Comparison of ENCODE assay signal across 27 cellular contexts in the genomic region with DNA sequence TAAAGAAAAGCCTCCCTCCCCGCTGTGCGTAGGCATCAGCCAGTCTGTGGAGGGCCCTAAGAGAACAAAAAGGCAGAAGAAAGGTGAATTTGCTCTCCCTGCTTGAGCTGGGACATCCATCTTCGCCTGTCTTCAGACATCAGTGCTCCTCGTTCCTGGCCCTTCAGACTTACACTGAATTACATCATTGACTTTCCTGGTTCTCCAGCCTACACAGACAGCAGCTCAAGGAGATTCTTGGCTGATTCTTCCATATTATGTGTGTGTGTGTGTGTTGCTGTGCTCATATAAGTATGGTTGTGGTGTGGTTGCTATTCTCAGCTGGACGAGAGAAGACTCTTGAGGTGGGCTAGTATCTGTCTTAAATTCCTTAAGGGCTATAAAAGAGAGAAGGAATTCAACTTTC. TPM values are rescaled to one million over a fixed set of nuclear protein-coding genes. Genes with fewer than 3 reads are reported as not detected.
DNase-seq lines count a peak whose midpoint lies in the region; ATAC-seq, FAIRE-seq and TF ChIP-seq lines count a peak whose summit lies in the region.
"Had no signal": no experiment of that assay in that cellular context is flagged by ENCODE, and none has a peak within 500 bp of the region (broad histone marks: within the 10 kb centered on the region; RNA-seq: fewer than 3 reads in every experiment).

No MANE protein-coding gene starts in this region.

- H3K27me3 ChIP-seq in breast epithelium: peaks cover 0 to 7% of the 10 kb centered on the region in 2 donors
- H3K27me3 ChIP-seq in K562 (ENCODE audit: control insufficient read depth in 2 of 2, insufficient read depth in 2 of 2, low read length in 2 of 2): no peaks in the 10 kb centered on the region
- H3K27me3 ChIP-seq: neutrophil, tibial artery had no signal

- H2AFZ ChIP-seq in K562 (ENCODE audit: low read depth, low read length): peak overlapping the region; percentile 68; the same call in 1 of the 2 replicates

- no peak for TF ChIP-seq POLR2A in breast epithelium (IDR thresholded peaks at IDR 0.05)
- TF ChIP-seq POLR2A in K562 (conservative IDR thresholded peaks at IDR 0.05): no peak

- BruUV-seq in MCF 10A (replicated peaks; lab: Mats Ljungman, UMichigan): no TSS peak
- no TSS peak for BruUV-seq in K562 (replicated peaks; lab: Mats Ljungman, UMichigan)

- H3K36me3 ChIP-seq in breast epithelium: no peaks in the 10 kb centered on the region
- H3K36me3 ChIP-seq in K562 (ENCODE audit: control insufficient read depth, insufficient read depth, low read length): no peaks in the 10 kb centered on the region
- no peaks in the 10 kb centered on the region for H3K36me3 ChIP-seq in mucosa of descending colon (ENCODE audit: low read depth)
- H3K36me3 ChIP-seq: neutrophil, tibial artery had no signal

- in situ Hi-C loops in K562 (cut with MboI): no loop called here

- H3K36me3 Mint-ChIP-seq in MCF 10A (ENCODE audit: insufficient read depth, unreplicated experiment): no peaks in the 10 kb centered on the region
- H3K36me3 Mint-ChIP-seq: T-cell had no signal

- ATAC-seq in K562 (peak; percentile 80), mucosa of descending colon (peak; percentile 15)
- ATAC-seq: activated T-cell treated with anti-CD3 and anti-CD28 coated beads, Interleukin-2, amount 50 U/mL, for 4 hours; T-cell had no signal

- peaks cover 6% of the 10 kb centered on the region for H3K9me3 Mint-ChIP-seq in MCF 10A (ENCODE audit: unreplicated experiment)
- H3K9me3 Mint-ChIP-seq: activated T-cell treated with anti-CD3 and anti-CD28 coated beads, Interleukin-2, amount 50 U/mL, for 4 hours; stimulated activated naive CD8-positive, alpha-beta T cell treated with anti-CD3 and anti-CD28 coated beads, Interleukin-15, Interleukin-2, amounts not matched to agents 100 ng/mL and 50 ng/mL, for 24 hours had no signal

- H3K9me1 ChIP-seq in K562 (ENCODE audit: control insufficient read depth, insufficient read depth, low read length): no peaks in the 10 kb centered on the region

- no peak overlapping the region for H3K4me3 Mint-ChIP-seq in MCF 10A (ENCODE audit: unreplicated experiment)
- H3K4me3 Mint-ChIP-seq: activated naive CD4-positive, alpha-beta T cell treated with anti-CD3 and anti-CD28 coated beads for 36 hours; activated T-cell treated with anti-CD3 and anti-CD28 coated beads, Interleukin-2, amount 50 U/mL, for 4 hours; B cell; stimulated activated naive CD8-positive, alpha-beta T cell treated with anti-CD3 and anti-CD28 coated beads, Interleukin-15, Interleukin-2, amounts not matched to agents 100 ng/mL and 50 ng/mL, for 24 hours; T-cell had no signal

- peak overlapping the region; percentile 25; the same call in 1 of the 2 replicates for H3K4me2 ChIP-seq in K562 (ENCODE audit: insufficient read depth, low read length)

- H3K4me1 Mint-ChIP-seq in MCF 10A (ENCODE audit: insufficient read depth, unreplicated experiment): peaks cover 11% of the 10 kb centered on the region
- H3K4me1 Mint-ChIP-seq: B cell, T-cell had no signal

- H3K4me3 ChIP-seq in breast epithelium (no peak overlapping the region), K562 (no peak overlapping the region), mucosa of descending colon (no peak overlapping the region)
- H3K4me3 ChIP-seq: tibial artery had no signal

- DNase-seq in MCF 10A (ENCODE audit: unreplicated experiment) (no peak), breast epithelium (ENCODE audit: low spot score in 2 of 2) (no peak), K562 (ENCODE audit: extremely low read depth in 1 of 4, low spot score in 3 of 4) (no peak), mucosa of descending colon (no peak), NCI-H2227 (lab: John Stamatoyannopoulos, UW; ENCODE audit: unreplicated experiment) (no peak), head of caudate nucleus (no peak), HPDE6-E6E7 (ENCODE audit: extremely low spot score) (no peak)
- DNase-seq in stimulated activated CD4-positive, alpha-beta T cell treated with anti-CD3 and anti-CD28 coated beads, Interleukin-2, amount 100 ng/mL, for 24 hours: no peak
- DNase-seq: 8988T; activated CD8-positive, alpha-beta memory T cell treated with anti-CD3 and anti-CD28 coated beads for 24 hours; activated naive CD4-positive, alpha-beta T cell treated with anti-CD3 and anti-CD28 coated beads for 36 hours; activated T-cell treated with anti-CD3 and anti-CD28 coated beads, Interleukin-2, amount 50 U/mL, for 4 hours; amygdala; central memory CD4-positive, alpha-beta T cell; DND-41; foreskin melanocyte; KBM-7; NCI-H774; retina; SHP77 treated with DMSO at 0.1 percent for 48 hours; stimulated activated CD4-positive, alpha-beta T cell treated with anti-CD3 and anti-CD28 coated beads, Interleukin-4, amount 100 ng/mL, for 4 hours; T-cell; tibial artery had no signal

- POLR2A ChIA-PET in MCF 10A (lab: Yijun Ruan, JAX): interaction anchor here (0.6 to 1.1 kb wide), 2 partner anchors 10 to 85 kb away, joined by 3 read pairs; no protein-coding TSS in a partner anchor
- POLR2A ChIA-PET in K562 (lab: Yijun Ruan, JAX): interaction anchor here (0.9 to 1.5 kb wide), 4 partner anchors 12 to 34 kb away, joined by 3 to 5 read pairs (median 3); no protein-coding TSS in a partner anchor

- H3K27me3 Mint-ChIP-seq in MCF 10A (ENCODE audit: insufficient read depth, unreplicated experiment): no peaks in the 10 kb centered on the region
- H3K27me3 Mint-ChIP-seq: B cell; stimulated activated naive CD8-positive, alpha-beta T cell treated with anti-CD3 and anti-CD28 coated beads, Interleukin-15, Interleukin-2, amounts not matched to agents 100 ng/mL and 50 ng/mL, for 24 hours had no signal

- TF ChIP-seq EP300 in K562 (IDR thresholded peaks at IDR 0.05; ENCODE audit: low read length): no peak; the same call in 1 of the 2 replicates

- TF ChIP-seq CTCF in MCF 10A (IDR thresholded peaks at IDR 0.05; ENCODE audit: unreplicated experiment) (no peak), breast epithelium (IDR thresholded peaks at IDR 0.05) (no peak), K562 (IDR thresholded peaks at IDR 0.05 in 2 of 3, conservative IDR thresholded peaks at IDR 0.05 in 1 of 3; ENCODE audit: insufficient read depth in 2 of 3, low read depth in 1 of 3, low read length in 3 of 3) (no peak), mucosa of descending colon (IDR thresholded peaks at IDR 0.05) (no peak)

- intact Hi-C loops in MCF 10A (cut with micrococcal nuclease) (no loop called here), breast epithelium (cut with DNase I; ENCODE audit: low total_unique reads) (no loop called here), K562 (cut with micrococcal nuclease) (no loop called here), mucosa of descending colon (cut with DNase I, micrococcal nuclease) (no loop called here), head of caudate nucleus (cut with DNase I) (no loop called here)

- CTCF ChIA-PET in MCF 10A (lab: Yijun Ruan, JAX) (no interaction called here), K562 (lab: Yijun Ruan, JAX; ENCODE audit: low intra/inter-chr PET ratio) (no interaction called here)

- peak overlapping the region; percentile 81 for H3K27ac Mint-ChIP-seq in MCF 10A (ENCODE audit: low read depth, unreplicated experiment)
- H3K27ac Mint-ChIP-seq: activated naive CD4-positive, alpha-beta T cell treated with anti-CD3 and anti-CD28 coated beads for 36 hours; B cell; stimulated activated naive CD8-positive, alpha-beta T cell treated with anti-CD3 and anti-CD28 coated beads, Interleukin-15, Interleukin-2, amounts not matched to agents 100 ng/mL and 50 ng/mL, for 24 hours; T-cell had no signal

- WGBS in K562 (ENCODE audit: insufficient coverage, low coverage, missing lambda C conversion rate): 10% methylated on average over 5 of the region's 5 CpGs

- H3K4me1 ChIP-seq in breast epithelium (no peaks in the 10 kb centered on the region), K562 (replicated peaks in 1 of 2; ENCODE audit: control insufficient read depth in 2 of 2, insufficient read depth in 2 of 2, low read length in 2 of 2) (peaks cover 0 to 9% of the 10 kb centered on the region in 2 experiments; a peak in 1 of 5 replicates), mucosa of descending colon (ENCODE audit: low read depth) (no peaks in the 10 kb centered on the region)
- H3K4me1 ChIP-seq: tibial artery had no signal

- no peak for TF ChIP-seq RAD21 in K562 (CRISPR knock-in tag; conservative IDR thresholded peaks at IDR 0.05 in 1 of 2, IDR thresholded peaks at IDR 0.05 in 1 of 2)

- no peaks in the 10 kb centered on the region for H4K20me1 ChIP-seq in K562 (replicated peaks; ENCODE audit: control insufficient read depth, insufficient read depth, low read length)

- H3K27ac ChIP-seq in breast epithelium: no peak overlapping the region
- no peak overlapping the region for H3K27ac ChIP-seq in K562 (ENCODE audit: extremely low read depth, low read depth, low read length)
- H3K27ac ChIP-seq: neutrophil, tibial artery had no signal

- H3K9ac ChIP-seq in K562 (ENCODE audit: insufficient read depth in 1 of 2, low read depth in 2 of 2, low read length in 2 of 2): no peak overlapping the region

- H3K9me3 ChIP-seq in breast epithelium: peaks cover 0 to 8% of the 10 kb centered on the region in 2 donors
- H3K9me3 ChIP-seq in K562 (replicated peaks; ENCODE audit: control insufficient read depth, insufficient read depth, low read depth, low read length): no peaks in the 10 kb centered on the region
- no peaks in the 10 kb centered on the region for H3K9me3 ChIP-seq in mucosa of descending colon
- H3K9me3 ChIP-seq: neutrophil had no signal

- FAIRE-seq in K562 (lab: Jason Lieb, UNC): no peak
- FAIRE-seq: TTC549 had no signal

- H3K79me2 ChIP-seq in K562 (ENCODE audit: control insufficient read depth, insufficient read depth, low read length): no peaks in the 10 kb centered on the region

RNA-seq across cellular contexts. Expression of gene CD99L2, which starts 35.5 kb away (rescaled TPM):
- total RNA-seq in MCF 10A (2022) (37.6 and 42.4 TPM in 2 replicates), breast epithelium (10 to 100 TPM; 28.1 to 81.4 (median 32.1) TPM), K562 (2014; rRNA removed) (10.2 and 11.7 TPM in 2 replicates), K562 (2014; rRNA removed; fragmentation: Illumina TruSeq; extraction: Trizol) (9.6 and 10.4 TPM in 2 replicates), K562 (2015; rRNA removed; fragmentation: Illumina TruSeq; extraction: Trizol) (14.6 and 15.0 TPM in 2 replicates), K562 (2021) (19.0 and 19.6 TPM in 2 replicates), mucosa of descending colon (10 to 100 TPM; 12.3 to 48.0 (median 15.6) TPM)
- total RNA-seq in K562 (2011; cell fraction: chromatin; rRNA removed; ENCODE audit: low replicate concordance): 18.1 and 26.2 TPM in 2 replicates
- total RNA-seq in K562 (2011; cell fraction: nucleolus; rRNA removed): 25.0 and 27.5 TPM in 2 replicates
- total RNA-seq in K562 (2011; cell fraction: nucleoplasm; rRNA removed): 27.9 and 31.7 TPM in 2 replicates
- polyA plus RNA-seq in K562 (2011; rRNA removed) (11.9 and 15.0 TPM in 2 replicates), K562 (2014; fragmentation: Illumina TruSeq; extraction: Trizol) (17.6 and 18.0 TPM in 2 replicates), K562 (2014; fragmentation: Nextera tagmentation; extraction: Ambion mirVana) (1 to 10 TPM in 1 of 2 experiments, under 1 TPM in 1; 0.76 to 2.8 TPM), K562 (2014; rRNA removed) (12.7 and 13.0 TPM in 2 replicates)
- polyA plus RNA-seq in K562 (2011; cell fraction: cytosol; rRNA removed): 15.0 and 21.8 TPM in 2 replicates
- 13.6 and 14.1 TPM in 2 replicates for polyA plus RNA-seq in K562 (2011; cell fraction: nucleus; rRNA removed)
- polyA plus RNA-seq in K562 (2012): 21.5 and 27.6 TPM in 2 replicates
- polyA minus RNA-seq in K562 (2011; rRNA and poly(A)+ RNA removed): 13.8 and 13.9 TPM in 2 replicates
- polyA minus RNA-seq in K562 (2011; cell fraction: cytosol; rRNA and poly(A)+ RNA removed): 8.4 and 9.1 TPM in 2 replicates
- polyA minus RNA-seq in K562 (2011; cell fraction: nucleus; rRNA and poly(A)+ RNA removed): 3.9 and 6.3 TPM in 2 replicates

RNA-seq across cellular contexts. Expression of gene HMGB3, which starts 49.2 kb away (rescaled TPM):
- total RNA-seq in MCF 10A (2022) (65.8 and 75.3 TPM in 2 replicates), breast epithelium (1 to 10 TPM; 2.5 to 6.2 (median 2.7) TPM), K562 (2014; rRNA removed) (63.0 and 64.5 TPM in 2 replicates), K562 (2014; rRNA removed; fragmentation: Illumina TruSeq; extraction: Trizol) (117 and 155 TPM in 2 replicates), K562 (2015; rRNA removed; fragmentation: Illumina TruSeq; extraction: Trizol) (86.9 and 89.8 TPM in 2 replicates), K562 (2021) (61.4 and 71.7 TPM in 2 replicates), mucosa of descending colon (10 to 100 TPM in 2 of 3 donors, 1 to 10 TPM in 1; 9.8 to 51.2 (median 29.1) TPM)
- total RNA-seq in K562 (2011; cell fraction: chromatin; rRNA removed; ENCODE audit: low replicate concordance): 8.8 and 18.0 TPM in 2 replicates
- total RNA-seq in K562 (2011; cell fraction: nucleolus; rRNA removed): 6.4 and 8.7 TPM in 2 replicates
- total RNA-seq in K562 (2011; cell fraction: nucleoplasm; rRNA removed): 11.2 and 14.2 TPM in 2 replicates
- polyA plus RNA-seq in K562 (2011; rRNA removed) (21.6 and 36.7 TPM in 2 replicates), K562 (2014; fragmentation: Illumina TruSeq; extraction: Trizol) (168 and 175 TPM in 2 replicates), K562 (2014; fragmentation: Nextera tagmentation; extraction: Ambion mirVana) (100 to 1,000 TPM; 134 to 138 TPM), K562 (2014; rRNA removed) (90.5 and 118 TPM in 2 replicates)
- 3.4 and 7.9 TPM in 2 replicates for polyA plus RNA-seq in K562 (2011; cell fraction: cytosol; rRNA removed)
- 4.9 and 10.2 TPM in 2 replicates for polyA plus RNA-seq in K562 (2011; cell fraction: nucleus; rRNA removed)
- 55.3 and 91.8 TPM in 2 replicates for polyA plus RNA-seq in K562 (2012)
- polyA minus RNA-seq in K562 (2011; rRNA and poly(A)+ RNA removed): 21.7 and 25.7 TPM in 2 replicates
- 9.4 and 16.1 TPM in 2 replicates for polyA minus RNA-seq in K562 (2011; cell fraction: cytosol; rRNA and poly(A)+ RNA removed)
- polyA minus RNA-seq in K562 (2011; cell fraction: nucleus; rRNA and poly(A)+ RNA removed): 6.7 and 11.9 TPM in 2 replicates
